ENCODE assay signal across 1 cellular context in genomic region chr6:56552212-56553130, GRCh38.
TF ChIP-seq lines count a peak whose summit lies in the region.

No MANE protein-coding gene starts in this region.

TF ChIP-seq in endothelial cell of umbilical vein, 7 proteins besides CTCF, POLR2A, EP300 and RAD21 (continued from another document):
- no peak for TF ChIP-seq GATA2 (IDR thresholded peaks at IDR 0.05; ENCODE audit: insufficient read depth, insufficient read length, low read depth, low read length)
